Comparison of ENCODE assay signal across 8 cellular contexts in genomic region chr4:113978561-113979156, GRCh38.
A peak's percentile ranks its signal among the peaks of the same experiment; 100 is the strongest.
DNase-seq lines count a peak whose midpoint lies in the region; ATAC-seq and FAIRE-seq lines count a peak whose summit lies in the region.

No MANE protein-coding gene starts in this region.

- peak overlapping the region; percentile 74 for H3K4me3 Mint-ChIP-seq in stimulated activated effector memory CD8-positive, alpha-beta T cell treated with anti-CD3 and anti-CD28 coated beads, Interleukin-12 subunit alpha, Interleukin-12 subunit beta, amount 100 ng/mL, for 72 hours

- H3K9me3 ChIP-seq in iPS-18a (ENCODE audit: control insufficient read depth, low read depth, low read length): no peaks in the 10 kb centered on the region

- H3K27me3 ChIP-seq in iPS-18a (ENCODE audit: control insufficient read depth, insufficient read depth, low read length): peaks cover 14% of the 10 kb centered on the region

- DNase-seq in amniotic epithelial cell (ENCODE audit: low read depth): peak; percentile 33
- DNase-seq in stimulated activated effector memory CD8-positive, alpha-beta T cell treated with anti-CD3 and anti-CD28 coated beads, Interleukin-12 subunit alpha, Interleukin-12 subunit beta, amount 100 ng/mL, for 72 hours (ENCODE audit: low spot score in 2 of 2): no peak
- DNase-seq in GM19239 (ENCODE audit: insufficient read length, low spot score): no peak

- H3K9me3 Mint-ChIP-seq in stimulated activated effector memory CD8-positive, alpha-beta T cell treated with anti-CD3 and anti-CD28 coated beads, Interleukin-12 subunit alpha, Interleukin-12 subunit beta, amount 100 ng/mL, for 72 hours: peaks cover 4% of the 10 kb centered on the region

- H3K9ac ChIP-seq in iPS-18a (ENCODE audit: low read length): peak overlapping the region; percentile 57

- no peaks in the 10 kb centered on the region for H3K36me3 Mint-ChIP-seq in stimulated activated effector memory CD8-positive, alpha-beta T cell treated with anti-CD3 and anti-CD28 coated beads, Interleukin-12 subunit alpha, Interleukin-12 subunit beta, amount 100 ng/mL, for 72 hours

- peaks cover 25% of the 10 kb centered on the region for H3K4me1 ChIP-seq in iPS-18a (ENCODE audit: control insufficient read depth, low read depth, low read length)

- peaks cover 20% of the 10 kb centered on the region for H3K4me1 Mint-ChIP-seq in stimulated activated effector memory CD8-positive, alpha-beta T cell treated with anti-CD3 and anti-CD28 coated beads, Interleukin-12 subunit alpha, Interleukin-12 subunit beta, amount 100 ng/mL, for 72 hours

- H3K4me3 ChIP-seq in iPS-18a (ENCODE audit: low read length): peak overlapping the region; percentile 81

- no peak overlapping the region for H3K27ac Mint-ChIP-seq in stimulated activated effector memory CD8-positive, alpha-beta T cell treated with anti-CD3 and anti-CD28 coated beads, Interleukin-12 subunit alpha, Interleukin-12 subunit beta, amount 100 ng/mL, for 72 hours

- no peak overlapping the region for H3K27ac ChIP-seq in iPS-18a (ENCODE audit: low read length)

- peak; percentile 16 for ATAC-seq in HG02759 (IDR thresholded peaks at IDR 0.05; ENCODE audit: unreplicated experiment)
- ATAC-seq in stimulated activated effector memory CD8-positive, alpha-beta T cell treated with anti-CD3 and anti-CD28 coated beads, Interleukin-12 subunit alpha, Interleukin-12 subunit beta, amount 100 ng/mL, for 72 hours: no peak
- no peak for ATAC-seq in HG03095 (IDR thresholded peaks at IDR 0.05; ENCODE audit: unreplicated experiment)
- ATAC-seq in HG02588 (IDR thresholded peaks at IDR 0.05; ENCODE audit: unreplicated experiment): no peak
- no peak for ATAC-seq in HG02885 (IDR thresholded peaks at IDR 0.05; ENCODE audit: poor library complexity, unreplicated experiment)

- H3K36me3 ChIP-seq in iPS-18a (ENCODE audit: control insufficient read depth, low read depth, low read length): no peaks in the 10 kb centered on the region

- FAIRE-seq in GM19239 (lab: Jason Lieb, UNC): no peak
